In the genomic region with DNA sequence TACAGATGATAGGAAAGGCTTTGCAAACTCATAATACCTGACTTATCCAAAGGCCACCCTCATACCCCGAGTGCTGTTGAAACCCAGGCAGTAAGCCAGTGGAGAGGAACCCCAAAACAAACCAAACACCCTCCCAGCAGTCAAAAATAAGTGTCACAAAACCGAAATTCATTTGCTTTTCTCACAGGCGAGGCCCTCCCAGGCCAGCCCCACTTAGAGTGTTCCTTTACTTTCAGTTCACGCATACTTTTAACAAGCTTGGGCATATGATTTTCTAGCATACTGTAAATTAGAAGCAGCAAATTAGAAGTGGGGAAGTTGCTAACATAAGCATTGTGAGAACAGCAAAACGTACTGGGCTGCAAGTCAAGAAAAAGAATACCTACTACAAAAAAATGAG, we compare ENCODE assay signal across 1 cellular context.
TF ChIP-seq lines count a peak whose summit lies in the region.

No MANE protein-coding gene starts in this region.

TF ChIP-seq in H1, 55 proteins besides CTCF, POLR2A, EP300 and RAD21:
- TF ChIP-seq CEBPB (IDR thresholded peaks at IDR 0.05; ENCODE audit: low read depth, low read length) (no peak), HDAC6 (IDR thresholded peaks at IDR 0.05; ENCODE audit: low read depth, low read length) (no peak), RXRA (IDR thresholded peaks at IDR 0.05; ENCODE audit: insufficient read depth, low read depth, low read length) (no peak), GTF2F1 (IDR thresholded peaks at IDR 0.05; ENCODE audit: borderline replicate concordance, low read depth, low read length) (no peak), RBBP5 (IDR thresholded peaks at IDR 0.05; ENCODE audit: borderline replicate concordance, low read depth, low read length) (no peak), SAP30 (IDR thresholded peaks at IDR 0.05; ENCODE audit: insufficient read depth, insufficient replicate concordance, low read length) (no peak)
